1 cellular context compared by ENCODE assay signal in the genomic region with DNA sequence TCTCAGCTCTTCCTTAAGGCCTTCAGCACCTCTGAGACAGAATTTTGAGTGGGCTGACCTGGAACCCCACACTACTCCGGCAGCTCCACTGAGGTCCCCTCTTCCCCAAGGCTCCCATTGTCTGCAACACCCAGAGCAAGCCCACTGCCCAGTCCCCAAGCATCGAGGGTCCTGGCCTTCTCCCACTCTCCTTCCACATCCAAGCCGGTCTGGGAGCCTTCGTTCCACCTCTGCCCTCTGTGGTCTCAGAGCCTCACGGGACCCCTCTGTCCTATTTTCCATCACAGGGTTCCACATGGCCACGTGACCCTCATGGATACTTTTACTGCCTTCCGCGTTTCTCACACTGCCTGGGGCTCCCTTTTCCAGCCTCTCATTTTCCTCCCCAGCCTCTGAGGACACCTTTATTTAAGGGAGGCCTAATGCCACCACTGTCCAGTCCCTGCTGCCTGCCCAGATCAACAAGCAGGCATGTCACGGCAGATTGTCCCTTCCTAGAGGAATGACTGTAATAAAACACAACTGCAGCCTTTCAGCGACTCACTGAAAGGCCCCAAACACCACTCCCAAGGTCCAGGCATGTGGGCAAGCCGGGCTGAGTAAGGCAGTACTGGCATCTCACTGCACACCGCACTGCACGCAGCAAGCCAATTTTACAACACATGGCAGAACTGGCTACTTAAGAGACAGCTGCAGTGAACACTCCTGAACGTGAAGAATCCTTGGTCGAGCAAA.
TF ChIP-seq lines count a peak whose summit lies in the region.

No MANE protein-coding gene starts in this region.

TF ChIP-seq in H1, 55 proteins besides CTCF, POLR2A, EP300 and RAD21:
- TF ChIP-seq HDAC2 (IDR thresholded peaks at IDR 0.05; ENCODE audit: borderline replicate concordance in 1 of 2, low read depth in 2 of 2, low read length in 2 of 2) (no peak), SP2 (IDR thresholded peaks at IDR 0.05; ENCODE audit: low read length) (no peak), KDM4A (IDR thresholded peaks at IDR 0.05; ENCODE audit: low read depth, low read length, severe bottlenecking) (no peak), PHF8 (conservative IDR thresholded peaks at IDR 0.05; ENCODE audit: low read depth, low read length) (no peak), BACH1 (IDR thresholded peaks at IDR 0.05; ENCODE audit: low read length) (no peak), SRF (IDR thresholded peaks at IDR 0.05; ENCODE audit: low read depth, low read length) (no peak), EGR1 (IDR thresholded peaks at IDR 0.05; ENCODE audit: borderline replicate concordance, low read depth, low read length) (no peak), RNF2 (IDR thresholded peaks at IDR 0.05; ENCODE audit: borderline replicate concordance, low read depth, low read length, missing control alignments, poor library complexity, severe bottlenecking) (no peak)
